ENCODE assay signal across 11 cellular contexts in the genomic region with DNA sequence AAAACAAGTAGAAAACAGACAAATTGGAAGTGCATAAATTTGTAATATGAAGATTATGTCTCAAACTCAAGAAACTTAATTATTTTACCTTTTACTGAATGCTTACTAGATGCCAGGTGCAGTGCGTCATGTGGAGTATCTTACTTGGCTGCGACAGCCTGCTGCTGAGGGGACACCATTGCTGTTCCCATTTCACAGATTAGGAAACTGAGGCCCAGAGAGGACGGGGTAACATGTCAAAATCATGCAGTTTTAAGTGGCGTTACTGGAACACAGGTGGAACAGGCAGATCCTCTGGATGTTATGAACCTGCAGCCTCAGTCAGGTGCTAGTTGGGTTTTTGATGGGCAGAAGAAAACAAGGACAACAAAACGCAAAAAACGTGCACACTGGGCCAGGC. TPM values are rescaled to one million over a fixed set of nuclear protein-coding genes. Genes with fewer than 3 reads are reported as not detected.
"Had no signal": no experiment of that assay in that cellular context is flagged by ENCODE, and none has a peak within 500 bp of the region (broad histone marks: within the 10 kb centered on the region; RNA-seq: fewer than 3 reads in every experiment).

No MANE protein-coding gene starts in this region.

- H3K9me3 Mint-ChIP-seq: HFFc6 had no signal

- DNase-seq: H7, HFFc6, IMR-90, KBM-7 had no signal

- H2AFZ ChIP-seq: GM23338 had no signal

- H3K27ac ChIP-seq: HL-60, KMS-11 had no signal

- H3K36me3 ChIP-seq: HAP-1 had no signal

- H3K4me2 ChIP-seq: GM23338, KMS-11 had no signal

- H3K4me3 Mint-ChIP-seq: GM23338, HFFc6 had no signal

- H3K4me3 ChIP-seq: GM23338, HAP-1 had no signal

- H3K9ac ChIP-seq: KMS-11 had no signal

- H3K27ac Mint-ChIP-seq: GM23338, HFFc6 had no signal

- ATAC-seq: GM23338, HCT116 had no signal

RNA-seq across cellular contexts. Expression of a gene that starts 7.3 kb away (rescaled TPM):
- total RNA-seq: HT1080 had no signal

RNA-seq across cellular contexts. Expression of a gene that starts 18.6 kb away (rescaled TPM):
- total RNA-seq: GM23338, H4, H7, HFFc6, HT1080, IMR-90 had no signal
- polyA plus RNA-seq: GM23338, IMR-90 had no signal
